Comparison of ENCODE assay signal across 1 cellular context in the genomic region with DNA sequence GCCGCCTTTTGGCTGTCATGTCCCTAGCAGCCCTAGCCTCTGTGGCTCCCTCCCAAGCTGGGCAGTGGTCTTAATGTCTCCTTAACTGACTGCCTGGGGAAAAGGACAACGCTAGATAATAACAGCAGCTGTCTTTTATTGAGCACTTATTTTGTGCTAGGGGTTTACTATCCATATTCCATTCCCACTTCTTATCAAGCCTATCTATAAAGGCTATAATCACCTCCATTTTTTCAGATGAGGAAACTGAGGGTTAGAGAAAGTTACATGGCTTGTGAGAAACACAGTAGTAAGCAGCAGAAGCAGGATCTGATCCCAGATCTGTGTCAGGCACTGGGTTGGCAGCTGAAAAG.
TF ChIP-seq lines count a peak whose summit lies in the region.

No MANE protein-coding gene starts in this region.

TF ChIP-seq in endothelial cell of umbilical vein, 7 proteins besides CTCF, POLR2A, EP300 and RAD21:
- TF ChIP-seq POLR2AphosphoS5 (IDR thresholded peaks at IDR 0.05; ENCODE audit: insufficient read depth, low read depth, low read length) (no peak), MYC (IDR thresholded peaks at IDR 0.05; ENCODE audit: low read depth, low read length) (no peak), FOS (IDR thresholded peaks at IDR 0.05; ENCODE audit: borderline replicate concordance, insufficient read depth, low read length) (no peak), GATA2 (IDR thresholded peaks at IDR 0.05; ENCODE audit: insufficient read depth, insufficient read length, low read depth, low read length) (no peak), JUN (IDR thresholded peaks at IDR 0.05; ENCODE audit: borderline replicate concordance, insufficient read depth, insufficient read length, low read depth) (no peak), EZH2 (IDR thresholded peaks at IDR 0.05; ENCODE audit: borderline replicate concordance, low read depth, low read length, severe bottlenecking) (no peak)
